Comparison of ENCODE assay signal across 14 cellular contexts in genomic region chr19:8655340-8655709, GRCh38. TPM values are rescaled to one million over a fixed set of nuclear protein-coding genes. Genes with fewer than 3 reads are reported as not detected.
A peak's percentile ranks its signal among the peaks of the same experiment; 100 is the strongest.
DNase-seq lines count a peak whose midpoint lies in the region; ATAC-seq and TF ChIP-seq lines count a peak whose summit lies in the region.
"Had no signal": no experiment of that assay in that cellular context is flagged by ENCODE, and none has a peak within 500 bp of the region (broad histone marks: within the 10 kb centered on the region; RNA-seq: fewer than 3 reads in every experiment).

No MANE protein-coding gene starts in this region.

- no peak for DNase-seq in activated CD4-positive, CD25-positive, alpha-beta regulatory T cell (lab: John Stamatoyannopoulos, UW)
- DNase-seq in activated CD4-positive, alpha-beta T cell treated with anti-CD3 and anti-CD28 coated beads for 48 hours: peak; percentile 44
- DNase-seq in activated naive CD8-positive, alpha-beta T cell treated with anti-CD3 and anti-CD28 coated beads, Interleukin-2, amount 50 U/mL, for 24 hours: peak; percentile 41
- no peak for DNase-seq in stimulated activated naive B cell treated with anti-CD40 and anti-IgM and Interleukin-4, amounts not matched to agents 10 μg/mL and 1 μg/mL and 100 μg/mL, for 72 hours
- DNase-seq in DMS 273 treated with DMSO at 0.1 percent for 48 hours (lab: John Stamatoyannopoulos, UW) (no peak), uterus (no peak)
- DNase-seq: NCI-H187 had no signal

- TF ChIP-seq CTCF in uterus (IDR thresholded peaks at IDR 0.05): no peak

- ATAC-seq in activated CD4-positive, CD25-positive, alpha-beta regulatory T cell treated with anti-CD3 and anti-CD28 coated beads, Interleukin-2, amount 50 U/mL, for 24 hours: peak; percentile 45 to 51
- peak; percentile 33 for ATAC-seq in activated naive CD8-positive, alpha-beta T cell treated with anti-CD3 and anti-CD28 coated beads, Interleukin-2, amount 50 U/mL, for 24 hours
- peak; percentile 41 to 57 for ATAC-seq in stimulated activated naive B cell treated with anti-CD40 and anti-IgM and Interleukin-4, amounts not matched to agents 10 μg/mL and 1 μg/mL and 100 μg/mL, for 72 hours (replicated peaks)
- ATAC-seq in HG02623 (IDR thresholded peaks at IDR 0.05; ENCODE audit: unreplicated experiment): no peak

- H3K27me3 Mint-ChIP-seq in activated naive CD8-positive, alpha-beta T cell treated with anti-CD3 and anti-CD28 coated beads, Interleukin-2, amount 50 U/mL, for 24 hours: peaks cover 3% of the 10 kb centered on the region
- H3K27me3 Mint-ChIP-seq in stimulated activated naive B cell treated with anti-CD40 and anti-IgM and Interleukin-4, amounts not matched to agents 10 μg/mL and 1 μg/mL and 100 μg/mL, for 72 hours: peaks cover 19 to 21% of the 10 kb centered on the region in 2 donors

- intact Hi-C loops in uterus (cut with DNase I; ENCODE audit: low total_unique reads): loop anchor here (5.0 kb wide), 1 partner anchor 427 kb away; no protein-coding TSS in a partner anchor

- no peak for TF ChIP-seq POLR2A in uterus (IDR thresholded peaks at IDR 0.05)

- H3K36me3 ChIP-seq in uterus: no peaks in the 10 kb centered on the region
- H3K36me3 ChIP-seq: right lobe of liver had no signal

- no peak overlapping the region for H3K4me3 ChIP-seq in uterus

- no peak overlapping the region for H3K27ac Mint-ChIP-seq in activated naive CD8-positive, alpha-beta T cell treated with anti-CD3 and anti-CD28 coated beads, Interleukin-2, amount 50 U/mL, for 24 hours
- H3K27ac Mint-ChIP-seq in stimulated activated naive B cell treated with anti-CD40 and anti-IgM and Interleukin-4, amounts not matched to agents 10 μg/mL and 1 μg/mL and 100 μg/mL, for 72 hours: no peak overlapping the region
- H3K27ac Mint-ChIP-seq: dendritic cell treated with granulocyte-macrophage colony-stimulating factor and Interleukin-4, amounts not matched to agents 40 ng/mL and 50 ng/mL, for 4 days had no signal

- H3K4me1 Mint-ChIP-seq in activated naive CD8-positive, alpha-beta T cell treated with anti-CD3 and anti-CD28 coated beads, Interleukin-2, amount 50 U/mL, for 24 hours: peaks cover 15% of the 10 kb centered on the region
- peaks cover 7 to 13% of the 10 kb centered on the region in 2 donors for H3K4me1 Mint-ChIP-seq in stimulated activated naive B cell treated with anti-CD40 and anti-IgM and Interleukin-4, amounts not matched to agents 10 μg/mL and 1 μg/mL and 100 μg/mL, for 72 hours

- no peaks in the 10 kb centered on the region for H3K4me1 ChIP-seq in uterus
- H3K4me1 ChIP-seq: right lobe of liver had no signal

- no peaks in the 10 kb centered on the region for H3K36me3 Mint-ChIP-seq in activated naive CD8-positive, alpha-beta T cell treated with anti-CD3 and anti-CD28 coated beads, Interleukin-2, amount 50 U/mL, for 24 hours (ENCODE audit: low read depth)
- H3K36me3 Mint-ChIP-seq in stimulated activated naive B cell treated with anti-CD40 and anti-IgM and Interleukin-4, amounts not matched to agents 10 μg/mL and 1 μg/mL and 100 μg/mL, for 72 hours: no peaks in the 10 kb centered on the region

- no peaks in the 10 kb centered on the region for H3K9me3 Mint-ChIP-seq in activated naive CD8-positive, alpha-beta T cell treated with anti-CD3 and anti-CD28 coated beads, Interleukin-2, amount 50 U/mL, for 24 hours
- no peaks in the 10 kb centered on the region for H3K9me3 Mint-ChIP-seq in stimulated activated naive B cell treated with anti-CD40 and anti-IgM and Interleukin-4, amounts not matched to agents 10 μg/mL and 1 μg/mL and 100 μg/mL, for 72 hours
- H3K9me3 Mint-ChIP-seq: dendritic cell treated with granulocyte-macrophage colony-stimulating factor and Interleukin-4, amounts not matched to agents 40 ng/mL and 50 ng/mL, for 4 days had no signal

- H3K4me3 Mint-ChIP-seq in activated naive CD8-positive, alpha-beta T cell treated with anti-CD3 and anti-CD28 coated beads, Interleukin-2, amount 50 U/mL, for 24 hours: peak overlapping the region; percentile 30
- H3K4me3 Mint-ChIP-seq in stimulated activated naive B cell treated with anti-CD40 and anti-IgM and Interleukin-4, amounts not matched to agents 10 μg/mL and 1 μg/mL and 100 μg/mL, for 72 hours: no peak overlapping the region

- H3K27me3 ChIP-seq in uterus: no peaks in the 10 kb centered on the region
- H3K27me3 ChIP-seq: right lobe of liver had no signal

- H3K27ac ChIP-seq in uterus: no peak overlapping the region
- H3K27ac ChIP-seq: HL-60, right lobe of liver, RWPE1 had no signal

- H3K9me3 ChIP-seq in uterus: no peaks in the 10 kb centered on the region
- H3K9me3 ChIP-seq: right lobe of liver had no signal

RNA-seq across cellular contexts. Expression of gene NFILZ, which starts 24.9 kb away (rescaled TPM):
- not detected for total RNA-seq in uterus
- total RNA-seq: mesenteric fat pad, right lobe of liver had no signal

RNA-seq across cellular contexts. Expression of gene ACTL9, which starts 43.3 kb away (rescaled TPM):
- total RNA-seq in uterus: not detected
- total RNA-seq: mesenteric fat pad, right lobe of liver had no signal

RNA-seq across cellular contexts. Expression of gene ADAMTS10, which starts 44.8 kb away (rescaled TPM):
- 10 to 100 TPM; 13.2 to 70.4 (median 52.7) TPM for total RNA-seq in uterus

Comparison
In these comparisons a context has a peak if more than half of its experiments do, and no peak if none do; other contexts are left out.
1. DNase-seq: peak in activated CD4-positive, alpha-beta T cell treated with anti-CD3 and anti-CD28 coated beads for 48 hours (single experiment) and activated naive CD8-positive, alpha-beta T cell treated with anti-CD3 and anti-CD28 coated beads, Interleukin-2, amount 50 U/mL, for 24 hours (single experiment); none in activated CD4-positive, CD25-positive, alpha-beta regulatory T cell (0 of 4), stimulated activated naive B cell treated with anti-CD40 and anti-IgM and Interleukin-4, amounts not matched to agents 10 μg/mL and 1 μg/mL and 100 μg/mL, for 72 hours (single experiment), DMS 273 treated with DMSO at 0.1 percent for 48 hours (single experiment) and uterus (0 of 2).